Comparison of ENCODE assay signal across 1 cellular context in the genomic region with DNA sequence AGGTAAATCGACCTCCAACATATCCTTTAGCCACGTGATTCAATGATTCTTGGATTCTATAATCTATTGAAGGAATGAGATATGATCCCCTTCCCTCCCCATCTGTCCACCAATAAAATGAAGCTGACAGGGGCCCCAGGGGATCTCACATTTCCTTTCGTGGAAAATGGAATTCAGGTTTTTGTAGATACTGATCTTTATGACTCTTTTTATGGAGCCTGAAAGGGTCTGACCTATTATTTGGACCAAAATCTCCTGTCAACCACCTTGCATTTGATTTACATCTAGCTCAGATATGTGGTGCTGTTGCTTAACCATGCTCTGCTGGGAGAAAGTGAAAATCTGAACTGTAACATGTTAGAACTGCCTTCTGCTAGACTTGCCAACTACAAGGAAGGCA.
TF ChIP-seq lines count a peak whose summit lies in the region.

No MANE protein-coding gene starts in this region.

TF ChIP-seq in H1, 55 proteins besides CTCF, POLR2A, EP300 and RAD21 (continued from another document):
- TF ChIP-seq NANOG (IDR thresholded peaks at IDR 0.05; ENCODE audit: insufficient read depth, low read depth, low read length, poor library complexity, severe bottlenecking) (no peak), CREB1 (IDR thresholded peaks at IDR 0.05) (no peak), CHD7 (IDR thresholded peaks at IDR 0.05; ENCODE audit: insufficient replicate concordance, low read length) (no peak), EZH2 (IDR thresholded peaks at IDR 0.05; ENCODE audit: low read depth, low read length, severe bottlenecking) (no peak), TAF1 (IDR thresholded peaks at IDR 0.05; ENCODE audit: low read depth, low read length) (no peak)
- TF ChIP-seq, protein P1, sequence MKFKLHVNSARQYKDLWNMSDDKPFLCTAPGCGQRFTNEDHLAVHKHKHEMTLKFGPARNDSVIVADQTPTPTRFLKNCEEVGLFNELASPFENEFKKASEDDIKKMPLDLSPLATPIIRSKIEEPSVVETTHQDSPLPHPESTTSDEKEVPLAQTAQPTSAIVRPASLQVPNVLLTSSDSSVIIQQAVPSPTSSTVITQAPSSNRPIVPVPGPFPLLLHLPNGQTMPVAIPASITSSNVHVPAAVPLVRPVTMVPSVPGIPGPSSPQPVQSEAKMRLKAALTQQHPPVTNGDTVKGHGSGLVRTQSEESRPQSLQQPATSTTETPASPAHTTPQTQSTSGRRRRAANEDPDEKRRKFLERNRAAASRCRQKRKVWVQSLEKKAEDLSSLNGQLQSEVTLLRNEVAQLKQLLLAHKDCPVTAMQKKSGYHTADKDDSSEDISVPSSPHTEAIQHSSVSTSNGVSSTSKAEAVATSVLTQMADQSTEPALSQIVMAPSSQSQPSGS (IDR thresholded peaks at IDR 0.05; ENCODE audit: low read length) = no peak
- TF ChIP-seq, protein P2, sequence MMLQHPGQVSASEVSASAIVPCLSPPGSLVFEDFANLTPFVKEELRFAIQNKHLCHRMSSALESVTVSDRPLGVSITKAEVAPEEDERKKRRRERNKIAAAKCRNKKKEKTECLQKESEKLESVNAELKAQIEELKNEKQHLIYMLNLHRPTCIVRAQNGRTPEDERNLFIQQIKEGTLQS (IDR thresholded peaks at IDR 0.05; ENCODE audit: insufficient read depth, low read depth, low read length) = no peak
